9 cellular contexts compared by ENCODE assay signal in the genomic region with DNA sequence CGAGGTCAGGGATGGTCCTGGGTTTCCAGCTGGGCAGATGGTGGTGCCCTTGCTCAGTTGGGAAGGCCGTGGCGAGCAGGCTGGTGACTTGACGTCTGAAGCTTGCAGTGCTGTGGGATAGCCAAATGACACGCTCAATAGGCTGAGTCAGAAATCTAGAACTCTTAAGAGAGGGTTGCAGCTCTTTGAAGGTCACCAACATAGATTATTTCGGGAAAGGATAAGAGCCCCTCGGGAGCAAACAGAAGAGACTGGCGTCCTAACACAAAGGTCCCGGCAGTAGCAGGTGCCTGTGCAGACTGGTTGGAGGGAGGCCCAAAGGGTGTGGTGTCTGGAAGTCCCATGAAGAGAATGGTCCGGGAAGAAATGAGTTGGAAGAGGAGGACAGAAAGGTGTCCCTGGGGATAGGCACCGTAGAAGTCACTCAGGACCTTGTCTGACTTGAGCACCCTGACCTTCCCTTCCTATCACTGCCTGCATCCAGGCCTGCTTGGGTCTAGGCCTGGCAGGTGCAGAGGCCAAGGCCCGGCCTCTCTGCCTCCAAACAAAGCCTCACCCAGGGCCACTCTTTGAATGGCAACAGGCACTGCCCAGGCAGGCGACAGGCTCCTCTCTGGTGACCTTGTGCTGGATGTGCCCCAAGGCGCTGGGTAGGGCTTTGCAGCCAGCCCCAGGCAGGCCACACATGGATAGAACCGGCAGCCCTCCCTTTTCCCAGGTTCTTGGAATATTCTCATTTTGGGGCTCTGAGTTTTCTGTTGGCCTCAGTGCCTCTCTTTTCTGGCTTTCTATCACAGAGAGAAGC. TPM values are rescaled to one million over a fixed set of nuclear protein-coding genes. Genes with fewer than 3 reads are reported as not detected.
DNase-seq lines count a peak whose midpoint lies in the region; FAIRE-seq and TF ChIP-seq lines count a peak whose summit lies in the region.
"Had no signal": no experiment of that assay in that cellular context is flagged by ENCODE, and none has a peak within 500 bp of the region (broad histone marks: within the 10 kb centered on the region; RNA-seq: fewer than 3 reads in every experiment).

No MANE protein-coding gene starts in this region.

- H3K79me1 ChIP-seq in neuronal stem cell (ENCODE audit: low read depth, low read length), result no peaks in the 10 kb centered on the region

- H3F3A ChIP-seq in SK-N-SH (replicated peaks; ENCODE audit: insufficient read depth), result peaks cover 13% of the 10 kb centered on the region

- H3K14ac ChIP-seq in neuronal stem cell (ENCODE audit: low read length), result no peak overlapping the region

- H2BK15ac ChIP-seq in neuronal stem cell (ENCODE audit: low read length), result no peak overlapping the region

- H3K18ac ChIP-seq in neuronal stem cell (ENCODE audit: low read length), result no peak overlapping the region

- intact Hi-C loops in uterus (cut with DNase I; ENCODE audit: low total_unique reads), result no loop called here

- H3K27ac ChIP-seq in SK-N-SH (ENCODE audit: low read depth in 2 of 2, low read length in 1 of 2) (peak overlapping the region; percentile 83 to 84), neuronal stem cell (replicated peaks; ENCODE audit: low read length) (no peak overlapping the region), uterus (peak overlapping the region; percentile 88 to 94)

- no peak for TF ChIP-seq EP300 in SK-N-SH (IDR thresholded peaks at IDR 0.05; ENCODE audit: borderline replicate concordance in 1 of 2, low read depth in 1 of 2, low read length in 1 of 2)

- H2AFZ ChIP-seq in SK-N-SH (ENCODE audit: low read depth), result no peak overlapping the region
- no peak overlapping the region for H2AFZ ChIP-seq in neuronal stem cell (ENCODE audit: low read length)

- peaks cover 22% of the 10 kb centered on the region; the same call in 1 of the 2 replicates for H3K79me2 ChIP-seq in SK-N-SH (ENCODE audit: insufficient read depth)

- CTCF ChIA-PET in SK-N-SH (lab: Yijun Ruan, JAX), result interaction anchor here (1.3 to 3.8 kb wide), 2 partner anchors 8 to 9 kb away, joined by 5 to 26 read pairs; no protein-coding TSS in a partner anchor

- DNase-seq in SK-N-SH (no peak), globus pallidus (ENCODE audit: low spot score) (peak; percentile 34), neuronal stem cell (ENCODE audit: low spot score) (no peak), uterus (no peak), D721Med (ENCODE audit: insufficient read length, low spot score) (no peak), SIG-M5 (lab: John Stamatoyannopoulos, UW) (no peak), H7 (no peak)
- DNase-seq: cortex of kidney, SHP77 treated with DMSO at 0.1 percent for 48 hours had no signal

- no peak overlapping the region for H2AK5ac ChIP-seq in neuronal stem cell (ENCODE audit: low read depth, low read length)

- no peak for TF ChIP-seq RAD21 in SK-N-SH (IDR thresholded peaks at IDR 0.05; ENCODE audit: low read length)

- TF ChIP-seq POLR2A in uterus (IDR thresholded peaks at IDR 0.05), result no peak

- no peak overlapping the region for H3K4ac ChIP-seq in neuronal stem cell (ENCODE audit: low read length)

- H2BK12ac ChIP-seq in neuronal stem cell (ENCODE audit: low read length), result no peak overlapping the region

- H3K4me3 ChIP-seq in SK-N-SH (ENCODE audit: low read depth in 2 of 2, low read length in 1 of 2) (no peak overlapping the region), neuronal stem cell (ENCODE audit: low read length in 2 of 2) (no peak overlapping the region), uterus (no peak overlapping the region), H7 (ENCODE audit: insufficient read depth, low read depth, low read length) (no peak overlapping the region)

- no peaks in the 10 kb centered on the region for H3K9me2 ChIP-seq in SK-N-SH

- H2BK5ac ChIP-seq in neuronal stem cell (ENCODE audit: low read length), result no peak overlapping the region

- peak overlapping the region; percentile 56 for H3K4me2 ChIP-seq in SK-N-SH
- H3K4me2 ChIP-seq in neuronal stem cell (ENCODE audit: insufficient read depth, low read length, poor library complexity, severe bottlenecking), result no peak overlapping the region

- TF ChIP-seq CTCF in SK-N-SH (IDR thresholded peaks at IDR 0.05) (no peak), uterus (IDR thresholded peaks at IDR 0.05) (no peak), D721Med (IDR thresholded peaks at IDR 0.05; ENCODE audit: insufficient read depth, missing control alignments) (no peak)

- H4K8ac ChIP-seq in neuronal stem cell (ENCODE audit: low read depth, low read length), result no peak overlapping the region

- H3K4me1 ChIP-seq in SK-N-SH (ENCODE audit: control insufficient read depth in 1 of 2, insufficient read depth in 2 of 2, low read depth in 1 of 2, low read length in 1 of 2), result peaks cover 13 to 46% of the 10 kb centered on the region in 2 experiments
- H3K4me1 ChIP-seq in neuronal stem cell (ENCODE audit: control insufficient read depth in 2 of 2, insufficient read depth in 1 of 2, low read depth in 1 of 2, low read length in 2 of 2), result peaks cover 1 to 15% of the 10 kb centered on the region in 2 donors
- peaks cover 20 to 25% of the 10 kb centered on the region in 2 donors for H3K4me1 ChIP-seq in uterus

- POLR2A ChIA-PET in SK-N-SH (lab: Yijun Ruan, JAX), result no interaction called here

- no peak overlapping the region for H4K91ac ChIP-seq in neuronal stem cell (ENCODE audit: low read depth, low read length, poor library complexity)

- peak overlapping the region; percentile 12; the same call in 1 of the 2 replicates for H3K9ac ChIP-seq in SK-N-SH
- H3K9ac ChIP-seq in neuronal stem cell (ENCODE audit: low read depth, low read length, poor library complexity), result peak overlapping the region; percentile 24

- H3K23ac ChIP-seq in neuronal stem cell (ENCODE audit: low read depth, low read length, poor library complexity), result no peak overlapping the region

- WGBS in SK-N-SH (ENCODE audit: low lambda C conversion rate), result 94% methylated on average over 15 of the region's 15 CpGs
- no CpG with 5 or more reads among the region's 15 CpGs for WGBS in neuronal stem cell (ENCODE audit: extremely low coverage in 2 of 2, insufficient read length in 2 of 2, insufficient replicate concordance in 1 of 2), 2 donors

- H3K9me3 ChIP-seq in SK-N-SH, result no peaks in the 10 kb centered on the region
- no peaks in the 10 kb centered on the region for H3K9me3 ChIP-seq in neuronal stem cell (replicated peaks in 1 of 2; ENCODE audit: control insufficient read depth in 2 of 2, insufficient read depth in 1 of 2, low read depth in 1 of 2, low read length in 2 of 2)
- H3K9me3 ChIP-seq in uterus, result no peaks in the 10 kb centered on the region

- no peak overlapping the region for H2BK120ac ChIP-seq in neuronal stem cell (ENCODE audit: low read depth, low read length)

- no peaks in the 10 kb centered on the region for H4K20me1 ChIP-seq in SK-N-SH (ENCODE audit: insufficient read depth)

- H3K36me3 ChIP-seq in SK-N-SH (replicated peaks in 1 of 2; ENCODE audit: control insufficient read depth in 1 of 2, insufficient read depth in 2 of 2, low read length in 1 of 2) (no peaks in the 10 kb centered on the region), neuronal stem cell (replicated peaks in 1 of 2; ENCODE audit: control insufficient read depth in 2 of 2, insufficient read depth in 2 of 2, low read length in 2 of 2) (no peaks in the 10 kb centered on the region), uterus (no peaks in the 10 kb centered on the region), H7 (replicated peaks; ENCODE audit: control insufficient read depth, insufficient read depth, low read length) (no peaks in the 10 kb centered on the region)

- H3K27me3 ChIP-seq in SK-N-SH (ENCODE audit: insufficient read depth) (no peaks in the 10 kb centered on the region), neuronal stem cell (ENCODE audit: control insufficient read depth in 3 of 3, insufficient read depth in 3 of 3, low read depth in 1 of 3, low read length in 3 of 3) (no peaks in the 10 kb centered on the region), uterus (no peaks in the 10 kb centered on the region), H7 (ENCODE audit: control insufficient read depth, insufficient read depth, low read length) (no peaks in the 10 kb centered on the region)

- no peak for FAIRE-seq in D721Med (lab: Jason Lieb, UNC)

TF ChIP-seq in SK-N-SH, 30 proteins besides CTCF, POLR2A, EP300 and RAD21 (continues in another document):
- TF ChIP-seq ELF1 (IDR thresholded peaks at IDR 0.05), result no peak
- TF ChIP-seq GATA2 (CRISPR knock-in tag; IDR thresholded peaks at IDR 0.05), result no peak
- no peak for TF ChIP-seq TCF12 (IDR thresholded peaks at IDR 0.05)
- no peak for TF ChIP-seq MXI1 (IDR thresholded peaks at IDR 0.05; ENCODE audit: low read depth, low read length)
- no peak for TF ChIP-seq RFX5 (IDR thresholded peaks at IDR 0.05; ENCODE audit: low read length)
- TF ChIP-seq, protein P1, sequence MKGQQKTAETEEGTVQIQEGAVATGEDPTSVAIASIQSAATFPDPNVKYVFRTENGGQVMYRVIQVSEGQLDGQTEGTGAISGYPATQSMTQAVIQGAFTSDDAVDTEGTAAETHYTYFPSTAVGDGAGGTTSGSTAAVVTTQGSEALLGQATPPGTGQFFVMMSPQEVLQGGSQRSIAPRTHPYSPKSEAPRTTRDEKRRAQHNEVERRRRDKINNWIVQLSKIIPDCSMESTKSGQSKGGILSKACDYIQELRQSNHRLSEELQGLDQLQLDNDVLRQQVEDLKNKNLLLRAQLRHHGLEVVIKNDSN (IDR thresholded peaks at IDR 0.05; ENCODE audit: borderline replicate concordance, low read depth), result no peak
- TF ChIP-seq NRF1 (IDR thresholded peaks at IDR 0.05; ENCODE audit: low read depth, low read length), result no peak

RNA-seq across cellular contexts. Expression of a gene that starts 18.6 kb away (rescaled TPM):
- polyA plus RNA-seq in SK-N-SH (2012; rRNA removed), result 63.9 and 92.9 TPM in 2 replicates
- polyA plus RNA-seq in SK-N-SH (2012; cell fraction: cytosol; rRNA removed), result 67.5 and 78.6 TPM in 2 replicates
- 29.9 and 37.7 TPM in 2 replicates for polyA plus RNA-seq in SK-N-SH (2012; cell fraction: nucleus; rRNA removed)
- polyA plus RNA-seq in neuronal stem cell (2013, experiment 1 of 2), result 77.0 TPM
- 79.1 TPM for polyA plus RNA-seq in neuronal stem cell (2013, experiment 2 of 2)
- total RNA-seq in uterus, result 100 to 1,000 TPM in 3 of 4 donors, 10 to 100 TPM in 1; 67.1 to 250 (median 145) TPM
- total RNA-seq in H7 (2014; rRNA removed; shearing (Covaris generic)), result 40.8 and 76.2 TPM in 2 replicates

RNA-seq across cellular contexts. Expression of a gene that starts 50.5 kb away (rescaled TPM):
- 25.7 and 28.3 TPM in 2 replicates for polyA plus RNA-seq in SK-N-SH (2012; rRNA removed)
- 14.9 and 20.7 TPM in 2 replicates for polyA plus RNA-seq in SK-N-SH (2012; cell fraction: cytosol; rRNA removed)
- 50.4 and 63.8 TPM in 2 replicates for polyA plus RNA-seq in SK-N-SH (2012; cell fraction: nucleus; rRNA removed)
- polyA plus RNA-seq in neuronal stem cell (2013, experiment 1 of 2), result 25.3 TPM
- 24.1 TPM for polyA plus RNA-seq in neuronal stem cell (2013, experiment 2 of 2)
- 10 to 100 TPM in 1 of 4 donors, 1 to 10 TPM in 2, under 1 TPM in 1; 0.59 to 11.0 (median 4.8) TPM for total RNA-seq in uterus
- 14.9 and 18.9 TPM in 2 replicates for total RNA-seq in H7 (2014; rRNA removed; shearing (Covaris generic))
